1 cellular context compared by ENCODE assay signal in the genomic region with DNA sequence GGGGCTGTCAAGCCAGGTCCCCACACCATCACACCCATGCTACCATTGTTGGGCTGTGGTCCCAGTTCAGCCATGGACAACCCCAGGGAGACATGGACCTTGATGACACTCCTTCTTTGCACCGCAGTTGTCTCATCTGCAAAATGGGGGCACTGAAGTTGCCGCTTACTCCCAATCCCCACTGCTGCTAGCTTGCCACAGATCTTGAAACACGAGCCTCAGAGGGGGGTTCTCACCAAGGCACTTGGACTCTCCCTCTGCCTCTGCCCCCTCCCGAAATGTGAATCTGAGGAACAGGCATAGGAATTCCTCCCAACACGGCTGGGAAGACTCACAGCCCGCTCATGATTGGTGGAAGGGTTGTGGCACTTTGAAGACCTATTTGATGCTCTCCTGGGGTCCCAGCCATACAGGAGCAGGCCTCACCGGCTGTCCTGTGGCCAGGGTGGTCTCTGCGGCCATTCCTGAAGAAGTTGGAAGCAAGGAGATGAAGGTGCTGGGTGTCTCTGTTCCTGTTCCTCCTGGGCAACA.
TF ChIP-seq lines count a peak whose summit lies in the region.

No MANE protein-coding gene starts in this region.

TF ChIP-seq in GM23338, 12 proteins besides CTCF, POLR2A, EP300 and RAD21 (continued from another document):
- no peak for TF ChIP-seq ZNF331 (CRISPR knock-in tag; IDR thresholded peaks at IDR 0.05; ENCODE audit: low read depth)
